In the genomic region with DNA sequence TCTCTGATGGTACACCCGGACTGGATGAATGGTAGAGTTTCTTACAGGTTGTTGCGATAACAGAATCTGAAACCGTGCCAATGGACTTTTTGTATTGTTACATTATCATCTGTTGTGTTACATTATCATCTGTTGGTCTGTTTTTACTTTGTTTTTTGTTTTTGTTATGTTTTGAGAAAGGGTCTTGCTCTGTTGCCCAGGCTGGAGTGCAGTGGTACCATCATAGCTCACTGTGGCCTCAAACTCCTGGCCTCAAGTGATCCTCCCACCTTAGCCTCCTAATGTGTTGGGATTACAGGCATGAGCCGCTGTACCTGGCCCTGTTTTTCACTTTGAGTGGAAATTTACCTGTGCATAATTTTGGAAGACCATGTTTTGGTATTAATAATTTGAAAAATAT, we compare ENCODE assay signal across 29 cellular contexts. TPM values are rescaled to one million over a fixed set of nuclear protein-coding genes. Genes with fewer than 3 reads are reported as not detected.
"Had no signal": no experiment of that assay in that cellular context is flagged by ENCODE, and none has a peak within 500 bp of the region (broad histone marks: within the 10 kb centered on the region; RNA-seq: fewer than 3 reads in every experiment).

No MANE protein-coding gene starts in this region.

- H3K9me3 Mint-ChIP-seq: dendritic cell treated with granulocyte-macrophage colony-stimulating factor and Interleukin-4, amounts not matched to agents 40 ng/mL and 50 ng/mL, for 4 days; effector memory CD8-positive, alpha-beta T cell had no signal

- H3K4me1 Mint-ChIP-seq: endodermal cell had no signal

- H3K4me1 ChIP-seq: colonic mucosa, esophagus muscularis mucosa, gastrocnemius medialis, gastroesophageal sphincter, heart left ventricle, heart right ventricle had no signal

- H3K36me3 ChIP-seq: colonic mucosa, esophagus muscularis mucosa, esophagus squamous epithelium, gastrocnemius medialis, gastroesophageal sphincter, heart left ventricle, heart right ventricle had no signal

- H3K4me3 Mint-ChIP-seq: dendritic cell treated with granulocyte-macrophage colony-stimulating factor and Interleukin-4, amounts not matched to agents 40 ng/mL and 50 ng/mL, for 4 days; effector memory CD8-positive, alpha-beta T cell; endodermal cell had no signal

- H3K27ac ChIP-seq: colonic mucosa, coronary artery, dorsolateral prefrontal cortex, epithelial cell of prostate, esophagus muscularis mucosa, esophagus squamous epithelium, foreskin keratinocyte, gastrocnemius medialis, gastroesophageal sphincter, heart left ventricle, heart right ventricle had no signal

- FAIRE-seq: colon, endometrium, endothelial cell of umbilical vein, frontal cortex had no signal

- DNase-seq: colonic mucosa; cortex of kidney; dermis blood vessel endothelial cell; dorsolateral prefrontal cortex; effector CD4-positive, alpha-beta T cell; effector CD8-positive, alpha-beta T cell; effector memory CD4-positive, alpha-beta T cell; effector memory CD8-positive, alpha-beta T cell; endodermal cell; erythroblast; esophagus squamous epithelium; foreskin fibroblast; foreskin keratinocyte; foreskin melanocyte; gastrocnemius medialis; glutamatergic neuron; head of caudate nucleus; heart left ventricle; heart right ventricle had no signal

- H3K27ac Mint-ChIP-seq: dendritic cell treated with granulocyte-macrophage colony-stimulating factor and Interleukin-4, amounts not matched to agents 40 ng/mL and 50 ng/mL, for 4 days; endodermal cell had no signal

- H3K4me3 ChIP-seq: colonic mucosa, coronary artery, dorsolateral prefrontal cortex, esophagus muscularis mucosa, esophagus squamous epithelium, gastrocnemius medialis, gastroesophageal sphincter, heart left ventricle, heart right ventricle had no signal

- H3K9me3 ChIP-seq: colonic mucosa, gastrocnemius medialis had no signal

- H3K27me3 ChIP-seq: colonic mucosa, foreskin keratinocyte had no signal

- ATAC-seq: effector memory CD8-positive, alpha-beta T cell; esophagus mucosa; foreskin keratinocyte; gastrocnemius medialis; gastroesophageal sphincter; heart left ventricle; heart right ventricle had no signal

- H3K27me3 Mint-ChIP-seq: effector memory CD8-positive, alpha-beta T cell had no signal

RNA-seq across cellular contexts. Expression of gene PLCH2, which starts 53.6 kb away (rescaled TPM):
- total RNA-seq: gastrocnemius medialis had no signal
